ENCODE assay signal across 8 cellular contexts in the genomic region with DNA sequence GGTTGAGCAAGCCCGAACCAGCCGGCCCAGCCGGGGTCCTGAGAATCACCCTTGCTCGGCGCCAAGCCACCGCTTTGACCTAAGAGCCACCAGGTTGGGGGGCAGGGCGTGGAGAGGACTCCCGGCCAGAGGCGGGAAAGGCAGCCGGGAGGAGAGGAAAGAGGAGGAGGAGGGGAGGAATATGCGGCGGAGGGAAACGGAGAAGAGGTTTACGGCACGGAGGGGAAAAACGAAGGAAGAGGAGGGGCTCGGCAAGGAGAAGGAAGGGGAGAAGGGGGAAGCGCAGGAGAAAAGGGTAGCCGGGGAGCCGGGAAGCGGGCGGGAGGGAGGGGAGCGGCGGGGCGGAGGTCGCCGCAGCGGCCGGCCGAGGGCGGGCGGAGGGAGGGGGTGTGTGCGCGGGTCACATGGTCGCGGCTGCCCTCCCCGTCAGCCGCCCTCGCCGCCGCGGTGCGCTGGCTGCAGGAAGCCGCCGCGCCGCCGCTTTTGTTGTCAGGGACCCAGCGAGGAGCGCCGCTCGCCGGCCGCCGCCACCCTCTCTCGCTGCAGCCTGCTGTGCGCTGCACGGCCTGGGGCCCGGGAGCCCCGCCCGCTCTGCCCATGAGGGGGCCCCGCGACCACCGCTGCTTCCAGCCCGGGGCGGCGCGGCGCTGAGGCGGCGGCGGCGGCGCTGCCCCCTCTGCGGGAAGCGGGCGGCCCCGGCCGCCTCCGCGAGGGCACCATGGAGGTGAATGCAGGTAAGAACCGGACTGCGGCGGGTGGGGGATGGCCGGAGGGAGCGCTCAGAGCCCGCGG. TPM values are rescaled to one million over a fixed set of nuclear protein-coding genes. Genes with fewer than 3 reads are reported as not detected.
DNase-seq lines count a peak whose midpoint lies in the region; ATAC-seq and TF ChIP-seq lines count a peak whose summit lies in the region.

A gene (plus strand): TSS at position 426 of the 792 bp plus-strand sequence. CDS start 293 bp downstream, at position 719.

- H3K79me2 ChIP-seq in SK-N-SH (ENCODE audit: insufficient read depth), result peaks cover 41% of the 10 kb centered on the region

- peak within 1 kb of the TSS; percentile 86 for H3K27ac ChIP-seq in SK-N-SH (ENCODE audit: low read depth in 2 of 2, low read length in 1 of 2)
- peak within 1 kb of the TSS; percentile 94 to 99 for H3K27ac ChIP-seq in testis

- H3K27me3 Mint-ChIP-seq in glutamatergic neuron (ENCODE audit: unreplicated experiment) (peaks cover 13% of the 10 kb centered on the region), osteocyte (ENCODE audit: unreplicated experiment) (no peaks in the 10 kb centered on the region)

- H3K27ac Mint-ChIP-seq in activated naive CD4-positive, alpha-beta T cell treated with anti-CD3 and anti-CD28 coated beads, Interleukin-2, amount 50 U/mL, for 72 hours, result peak within 1 kb of the TSS; percentile 81 to 87
- peak within 1 kb of the TSS; percentile 81 for H3K27ac Mint-ChIP-seq in glutamatergic neuron (ENCODE audit: unreplicated experiment)
- H3K27ac Mint-ChIP-seq in osteocyte (ENCODE audit: unreplicated experiment), result peak within 1 kb of the TSS; percentile 84

- TF ChIP-seq RAD21 in SK-N-SH (IDR thresholded peaks at IDR 0.05; ENCODE audit: low read length), result no peak

- POLR2A ChIA-PET in SK-N-SH (lab: Yijun Ruan, JAX), result interaction anchor here (2.5 kb wide), 1 partner anchor 27 kb away, joined by 18 read pairs; a partner anchor contains a TSS

- peak within 1 kb of the TSS; percentile 99 for H3K4me2 ChIP-seq in SK-N-SH

- H3K4me1 Mint-ChIP-seq in glutamatergic neuron (ENCODE audit: low read depth, unreplicated experiment) (peaks cover 8% of the 10 kb centered on the region), osteocyte (ENCODE audit: unreplicated experiment) (peaks cover 42% of the 10 kb centered on the region)

- H4K20me1 ChIP-seq in SK-N-SH (ENCODE audit: insufficient read depth), result peaks cover 40% of the 10 kb centered on the region

- TF ChIP-seq POLR2A in testis (IDR thresholded peaks at IDR 0.05), result no peak

- TF ChIP-seq CTCF in SK-N-SH (IDR thresholded peaks at IDR 0.05) (no peak), glutamatergic neuron (IDR thresholded peaks at IDR 0.05; ENCODE audit: partially characterized antibody, unreplicated experiment) (no peak), osteocyte (IDR thresholded peaks at IDR 0.05) (no peak), testis (IDR thresholded peaks at IDR 0.05) (no peak)

- intact Hi-C loops in testis (cut with DNase I; ENCODE audit: low total_unique reads), result no loop called here

- H3K9ac ChIP-seq in SK-N-SH, result peak within 1 kb of the TSS; percentile 94

- no peaks in the 10 kb centered on the region for H3K9me3 Mint-ChIP-seq in activated naive CD4-positive, alpha-beta T cell treated with anti-CD3 and anti-CD28 coated beads, Interleukin-2, amount 50 U/mL, for 72 hours
- H3K9me3 Mint-ChIP-seq in glutamatergic neuron (ENCODE audit: unreplicated experiment), result peaks cover 15% of the 10 kb centered on the region
- no peaks in the 10 kb centered on the region for H3K9me3 Mint-ChIP-seq in osteocyte (ENCODE audit: unreplicated experiment)

- H3K4me3 ChIP-seq in Jurkat, Clone E6-1 (ENCODE audit: low read length), result peak within 1 kb of the TSS; percentile 82
- H3K4me3 ChIP-seq in SK-N-SH (ENCODE audit: low read depth in 2 of 2, low read length in 1 of 2), result peak within 1 kb of the TSS; percentile 78 to 84
- H3K4me3 ChIP-seq in testis, result peak within 1 kb of the TSS; percentile 70 to 91

- CTCF ChIA-PET in SK-N-SH (lab: Yijun Ruan, JAX), result no interaction called here

- no peak for TF ChIP-seq EP300 in SK-N-SH (IDR thresholded peaks at IDR 0.05; ENCODE audit: borderline replicate concordance in 1 of 2, low read depth in 1 of 2, low read length in 1 of 2)

- peaks cover 15 to 22% of the 10 kb centered on the region in 2 experiments; a peak in 3 of 4 replicates for H3K4me1 ChIP-seq in SK-N-SH (ENCODE audit: control insufficient read depth in 1 of 2, insufficient read depth in 2 of 2, low read depth in 1 of 2, low read length in 1 of 2)
- peaks cover 15% of the 10 kb centered on the region for H3K4me1 ChIP-seq in testis

- H3K4me3 Mint-ChIP-seq in glutamatergic neuron (ENCODE audit: unreplicated experiment), result peak within 1 kb of the TSS; percentile 89
- peak within 1 kb of the TSS; percentile 80 for H3K4me3 Mint-ChIP-seq in osteocyte (ENCODE audit: unreplicated experiment)

- 2% methylated on average over 28 of the region's 88 CpGs for WGBS in SK-N-SH (ENCODE audit: low lambda C conversion rate)
- 1% methylated on average over 47 to 60 of the region's 88 CpGs for WGBS in testis, 2 donors

- DNase-seq in ELR (ENCODE audit: low read depth) (peak; percentile 81), SK-N-SH (peak; percentile 94), glutamatergic neuron (peak; percentile 88), osteocyte (ENCODE audit: extremely low spot score, unreplicated experiment) (peak; percentile 92), testis (peak; percentile 87)
- DNase-seq in Jurkat, Clone E6-1 (ENCODE audit: low read depth, low spot score), result peak; percentile 55
- peak; percentile 76 to 83 for DNase-seq in activated naive CD4-positive, alpha-beta T cell treated with anti-CD3 and anti-CD28 coated beads, Interleukin-2, amount 50 U/mL, for 72 hours (ENCODE audit: low spot score in 2 of 2)

- H3K9me2 ChIP-seq in SK-N-SH, result no peaks in the 10 kb centered on the region

- ATAC-seq in GM21723 (IDR thresholded peaks at IDR 0.05; ENCODE audit: unreplicated experiment), result peak; percentile 63
- ATAC-seq in activated naive CD4-positive, alpha-beta T cell treated with anti-CD3 and anti-CD28 coated beads, Interleukin-2, amount 50 U/mL, for 72 hours, result peak; percentile 64 to 68

- H3K27me3 ChIP-seq in SK-N-SH (ENCODE audit: insufficient read depth) (no peaks in the 10 kb centered on the region), testis (no peaks in the 10 kb centered on the region)

- H3K9me3 ChIP-seq in SK-N-SH (no peaks in the 10 kb centered on the region), testis (no peaks in the 10 kb centered on the region)

- no peak within 1 kb of the TSS for H2AFZ ChIP-seq in SK-N-SH (ENCODE audit: low read depth)

- H3K36me3 ChIP-seq in SK-N-SH (replicated peaks in 1 of 2; ENCODE audit: control insufficient read depth in 1 of 2, insufficient read depth in 2 of 2, low read length in 1 of 2) (peaks cover 0 to 11% of the 10 kb centered on the region in 2 experiments), testis (ENCODE audit: low read depth, missing control alignments) (no peaks in the 10 kb centered on the region)

- peaks cover 0 to 4% of the 10 kb centered on the region in 2 donors for H3K36me3 Mint-ChIP-seq in activated naive CD4-positive, alpha-beta T cell treated with anti-CD3 and anti-CD28 coated beads, Interleukin-2, amount 50 U/mL, for 72 hours
- H3K36me3 Mint-ChIP-seq in glutamatergic neuron (ENCODE audit: unreplicated experiment) (no peaks in the 10 kb centered on the region), osteocyte (ENCODE audit: unreplicated experiment) (no peaks in the 10 kb centered on the region)

- H3F3A ChIP-seq in SK-N-SH (replicated peaks; ENCODE audit: insufficient read depth), result peaks cover 14% of the 10 kb centered on the region

TF ChIP-seq in SK-N-SH, 30 proteins besides CTCF, POLR2A, EP300 and RAD21 (continues in another document):
- TF ChIP-seq FOXJ3 (CRISPR knock-in tag; IDR thresholded peaks at IDR 0.05) (no peak), RFX5 (IDR thresholded peaks at IDR 0.05; ENCODE audit: low read length) (no peak), SIN3A (IDR thresholded peaks at IDR 0.05; ENCODE audit: borderline replicate concordance, low read depth, low read length) (peak; percentile 35; the same call in 1 of the 2 replicates), JUND (IDR thresholded peaks at IDR 0.05) (no peak), CHD2 (IDR thresholded peaks at IDR 0.05; ENCODE audit: low read length, partially characterized antibody) (peak; percentile 45), NFIC (IDR thresholded peaks at IDR 0.05; ENCODE audit: borderline replicate concordance) (no peak), RXRA (IDR thresholded peaks at IDR 0.05; ENCODE audit: borderline replicate concordance, low read depth) (no peak), RCOR1 (IDR thresholded peaks at IDR 0.05; ENCODE audit: low read length) (no peak), TCF12 (IDR thresholded peaks at IDR 0.05) (no peak), EZH2phosphoT487 (IDR thresholded peaks at IDR 0.05; ENCODE audit: borderline replicate concordance, low read depth) (no peak), MEF2A (IDR thresholded peaks at IDR 0.05; ENCODE audit: borderline replicate concordance, low read depth) (no peak), YY1 (IDR thresholded peaks at IDR 0.05; ENCODE audit: low read depth) (no peak), POLR2AphosphoS5 (IDR thresholded peaks at IDR 0.05; ENCODE audit: low read depth, low read length) (peak; percentile 78), ELF1 (IDR thresholded peaks at IDR 0.05) (no peak)
- TF ChIP-seq, protein P1, sequence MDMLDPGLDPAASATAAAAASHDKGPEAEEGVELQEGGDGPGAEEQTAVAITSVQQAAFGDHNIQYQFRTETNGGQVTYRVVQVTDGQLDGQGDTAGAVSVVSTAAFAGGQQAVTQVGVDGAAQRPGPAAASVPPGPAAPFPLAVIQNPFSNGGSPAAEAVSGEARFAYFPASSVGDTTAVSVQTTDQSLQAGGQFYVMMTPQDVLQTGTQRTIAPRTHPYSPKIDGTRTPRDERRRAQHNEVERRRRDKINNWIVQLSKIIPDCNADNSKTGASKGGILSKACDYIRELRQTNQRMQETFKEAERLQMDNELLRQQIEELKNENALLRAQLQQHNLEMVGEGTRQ (IDR thresholded peaks at IDR 0.05; ENCODE audit: borderline replicate concordance, low read depth, low read length), result no peak
- TF ChIP-seq, protein P2, sequence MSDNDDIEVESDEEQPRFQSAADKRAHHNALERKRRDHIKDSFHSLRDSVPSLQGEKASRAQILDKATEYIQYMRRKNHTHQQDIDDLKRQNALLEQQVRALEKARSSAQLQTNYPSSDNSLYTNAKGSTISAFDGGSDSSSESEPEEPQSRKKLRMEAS (IDR thresholded peaks at IDR 0.05; ENCODE audit: low read depth), result no peak; the same call in 1 of the 2 replicates

RNA-seq across cellular contexts. Expression of the gene that starts here (rescaled TPM):
- 8.2 TPM for polyA plus RNA-seq in Jurkat, Clone E6-1 (2012; ENCODE audit: insufficient read depth, insufficient read length)
- polyA plus RNA-seq in SK-N-SH (2012; rRNA removed) (12.0 and 15.4 TPM in 2 replicates), testis (ENCODE audit: insufficient read depth, low read depth, low replicate concordance) (14.5 TPM)
- 18.3 and 18.5 TPM in 2 replicates for polyA plus RNA-seq in SK-N-SH (2012; cell fraction: cytosol; rRNA removed)
- polyA plus RNA-seq in SK-N-SH (2012; cell fraction: nucleus; rRNA removed), result 4.3 and 10.0 TPM in 2 replicates
- total RNA-seq in activated naive CD4-positive, alpha-beta T cell treated with anti-CD3 and anti-CD28 coated beads, Interleukin-2, amount 50 U/mL, for 72 hours, result 10 to 100 TPM in 1 of 2 donors, 1 to 10 TPM in 1; 2.1 to 32.7 TPM
- total RNA-seq in glutamatergic neuron (ENCODE audit: unreplicated experiment) (10.1 TPM), osteocyte (26.4 and 29.2 TPM in 2 replicates), testis (10 to 100 TPM; 33.1 to 41.2 TPM)

Comparison
In these comparisons a context has a peak if more than half of its experiments do, and no peak if none do; other contexts are left out.
1. Peak in every context shown above with its lines: DNase-seq, ATAC-seq, H3K4me3 ChIP-seq and H3K27ac ChIP-seq.